ENCODE assay signal across 20 cellular contexts in the genomic region with DNA sequence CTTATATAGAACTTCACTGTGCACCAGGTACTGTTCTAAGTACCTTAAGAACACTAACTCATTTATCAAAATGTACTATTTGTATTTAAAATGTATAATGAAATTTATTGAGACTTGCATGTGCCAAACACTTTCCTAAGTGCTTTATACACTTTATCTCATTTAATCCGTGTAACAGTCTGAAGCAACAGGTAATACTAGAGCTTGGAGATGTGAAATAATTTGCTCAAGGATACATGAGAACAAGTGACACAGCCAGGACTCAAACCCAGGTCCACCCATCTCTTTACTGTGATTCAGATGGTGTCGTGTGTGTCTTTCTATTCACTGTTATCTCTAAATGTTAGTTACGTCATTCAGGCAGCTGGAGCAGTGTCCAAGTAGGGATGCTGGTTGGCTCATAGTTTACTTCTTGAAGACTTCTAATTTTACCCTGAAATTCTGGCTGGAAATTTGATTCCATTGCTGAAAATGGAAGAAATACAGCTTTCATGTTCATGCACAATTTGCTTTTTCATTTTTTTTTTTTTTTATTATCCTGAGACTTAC.
A peak's percentile ranks its signal among the peaks of the same experiment; 100 is the strongest.
DNase-seq lines count a peak whose midpoint lies in the region; TF ChIP-seq lines count a peak whose summit lies in the region.
"Had no signal": no experiment of that assay in that cellular context is flagged by ENCODE, and none has a peak within 500 bp of the region (broad histone marks: within the 10 kb centered on the region; RNA-seq: fewer than 3 reads in every experiment).

No MANE protein-coding gene starts in this region.

- intact Hi-C loops in ascending aorta (cut with DNase I): no loop called here

- H3K9me3 ChIP-seq in ascending aorta: no peaks in the 10 kb centered on the region
- H3K9me3 ChIP-seq: A549 had no signal

- no peaks in the 10 kb centered on the region for H3K36me3 ChIP-seq in ascending aorta

- H3K4me1 ChIP-seq in ascending aorta: peaks cover 13 to 31% of the 10 kb centered on the region in 2 donors

- no peaks in the 10 kb centered on the region for H3K27me3 ChIP-seq in ascending aorta

- no peak overlapping the region for H3K4me3 Mint-ChIP-seq in nephron
- H3K4me3 Mint-ChIP-seq: activated CD4-positive, alpha-beta memory T cell treated with anti-CD3 and anti-CD28 coated beads for 36 hours; activated T-cell treated with anti-CD3 and anti-CD28 coated beads, Interleukin-2, amount 50 U/mL, for 24 hours; CD8-positive, alpha-beta T cell; central memory CD8-positive, alpha-beta T cell; natural killer cell treated with Interleukin-12 subunit alpha and Interleukin-12 subunit beta and Interleukin-15 and Interleukin-18, amount 100 ng/mL, for 72 hours had no signal

- H3K27me3 Mint-ChIP-seq in nephron (ENCODE audit: low read depth): no peaks in the 10 kb centered on the region

- H3K9me3 Mint-ChIP-seq in nephron: peaks cover 7% of the 10 kb centered on the region
- H3K9me3 Mint-ChIP-seq: activated CD4-positive, alpha-beta memory T cell treated with anti-CD3 and anti-CD28 coated beads for 36 hours; activated T-cell treated with anti-CD3 and anti-CD28 coated beads, Interleukin-2, amount 50 U/mL, for 24 hours; CD8-positive, alpha-beta T cell; central memory CD8-positive, alpha-beta T cell; natural killer cell treated with Interleukin-12 subunit alpha and Interleukin-12 subunit beta and Interleukin-15 and Interleukin-18, amount 100 ng/mL, for 72 hours had no signal

- H3K4me3 ChIP-seq in ascending aorta (no peak overlapping the region), fibroblast of villous mesenchyme (ENCODE audit: low read depth, low read length) (no peak overlapping the region)
- H3K4me3 ChIP-seq: A549 had no signal

- peaks cover 30% of the 10 kb centered on the region for H3K4me1 Mint-ChIP-seq in nephron
- H3K4me1 Mint-ChIP-seq: central memory CD8-positive, alpha-beta T cell had no signal

- peak overlapping the region; percentile 51 to 72 for H3K27ac ChIP-seq in ascending aorta
- H3K27ac ChIP-seq: A549 had no signal

- H3K27ac Mint-ChIP-seq in nephron: peak overlapping the region in 2 of 3 experiments; percentile 17 to 69
- H3K27ac Mint-ChIP-seq: activated CD4-positive, alpha-beta memory T cell treated with anti-CD3 and anti-CD28 coated beads for 36 hours; activated T-cell treated with anti-CD3 and anti-CD28 coated beads, Interleukin-2, amount 50 U/mL, for 24 hours; CD8-positive, alpha-beta T cell; natural killer cell treated with Interleukin-12 subunit alpha and Interleukin-12 subunit beta and Interleukin-15 and Interleukin-18, amount 100 ng/mL, for 72 hours had no signal

- TF ChIP-seq CTCF in ascending aorta (IDR thresholded peaks at IDR 0.05): no peak
- TF ChIP-seq CTCF in fibroblast of villous mesenchyme (IDR thresholded peaks at IDR 0.05; ENCODE audit: insufficient read depth, low read depth, low read length): no peak
- no peak for TF ChIP-seq CTCF in nephron (IDR thresholded peaks at IDR 0.05; ENCODE audit: unreplicated experiment in 3 of 3)
- TF ChIP-seq CTCF in GM20000 (IDR thresholded peaks at IDR 0.05; ENCODE audit: extremely low read depth, missing control alignments): no peak

- peak; percentile 31 for DNase-seq in AG08396 (ENCODE audit: low spot score)
- peak in 1 of 2 donors; percentile 81 for DNase-seq in ascending aorta (ENCODE audit: low spot score in 2 of 2)
- DNase-seq in fibroblast of villous mesenchyme (ENCODE audit: low read depth): peak; percentile 67
- no peak for DNase-seq in MV-4-11 (lab: John Stamatoyannopoulos, UW)
- DNase-seq in GM20000 (ENCODE audit: low spot score): no peak
- DNase-seq in NCI-H2029 treated with DMSO at 0.1 percent for 48 hours (lab: John Stamatoyannopoulos, UW): no peak
- no peak for DNase-seq in NCI-H1092 (lab: John Stamatoyannopoulos, UW)
- DNase-seq: activated CD4-positive, alpha-beta memory T cell treated with anti-CD3 and anti-CD28 coated beads for 36 hours; activated naive CD4-positive, alpha-beta T cell treated with anti-CD3 and anti-CD28 coated beads, Interleukin-2, amount 50 U/mL, for 16 hours; activated T-cell treated with anti-CD3 and anti-CD28 coated beads, Interleukin-2, amount 50 U/mL, for 24 hours; CD8-positive, alpha-beta T cell; DMS79; mammary epithelial cell; NCI-H1694; NCI-H446 treated with DMSO at 0.1 percent for 48 hours; stimulated activated naive CD4-positive, alpha-beta T cell treated with Interleukin-2 at 50 U/mL for 16 hours had no signal

- peaks cover 32% of the 10 kb centered on the region for H3K36me3 Mint-ChIP-seq in nephron (ENCODE audit: low read depth)
- H3K36me3 Mint-ChIP-seq: activated CD4-positive, alpha-beta memory T cell treated with anti-CD3 and anti-CD28 coated beads for 36 hours; CD8-positive, alpha-beta T cell; natural killer cell treated with Interleukin-12 subunit alpha and Interleukin-12 subunit beta and Interleukin-15 and Interleukin-18, amount 100 ng/mL, for 72 hours had no signal

Comparison
In these comparisons a context has a peak if more than half of its experiments do, and no peak if none do; other contexts are left out.
1. DNase-seq: peak in AG08396 (single experiment) and fibroblast of villous mesenchyme (single experiment); none in MV-4-11 (single experiment), GM20000 (single experiment), NCI-H2029 treated with DMSO at 0.1 percent for 48 hours (single experiment) and NCI-H1092 (single experiment).